Comparison of ENCODE assay signal across 1 cellular context in genomic region chr10:97150191-97150590, GRCh38.
TF ChIP-seq lines count a peak whose summit lies in the region.

No MANE protein-coding gene starts in this region.

TF ChIP-seq in SK-N-SH, 30 proteins besides CTCF, POLR2A, EP300 and RAD21 (continued from another document):
- TF ChIP-seq REST (IDR thresholded peaks at IDR 0.05; ENCODE audit: low read depth, low read length) = no peak
- no peak for TF ChIP-seq FOSL2 (IDR thresholded peaks at IDR 0.05; ENCODE audit: borderline replicate concordance, low read depth)
- TF ChIP-seq USF1 (IDR thresholded peaks at IDR 0.05; ENCODE audit: borderline replicate concordance, low read depth) = no peak
- no peak for TF ChIP-seq ZBTB33 (IDR thresholded peaks at IDR 0.05; ENCODE audit: borderline replicate concordance, low read depth)
- no peak for TF ChIP-seq YY1 (IDR thresholded peaks at IDR 0.05; ENCODE audit: low read depth)
TF ChIP-seq in SK-N-SH: peak in this region for 0.
